In genomic region chr3:13121553-13122001, GRCh38 we compare ENCODE assay signal across 22 cellular contexts. TPM values are rescaled to one million over a fixed set of nuclear protein-coding genes. Genes with fewer than 3 reads are reported as not detected.
DNase-seq lines count a peak whose midpoint lies in the region; TF ChIP-seq lines count a peak whose summit lies in the region.
"Had no signal": no experiment of that assay in that cellular context is flagged by ENCODE, and none has a peak within 500 bp of the region (broad histone marks: within the 10 kb centered on the region; RNA-seq: fewer than 3 reads in every experiment).

No MANE protein-coding gene starts in this region.

- H2AFZ ChIP-seq in osteoblast (ENCODE audit: low read length): no peak overlapping the region
- H2AFZ ChIP-seq: PC-9 had no signal

- H3K27me3 ChIP-seq in GM06990 (replicated peaks; ENCODE audit: control insufficient read depth, insufficient read depth, low read length) (peaks cover 1% of the 10 kb centered on the region; the same call in 1 of the 2 replicates), osteoblast (ENCODE audit: insufficient read depth, low read length) (peaks cover 13% of the 10 kb centered on the region)
- H3K27me3 ChIP-seq: BLaER1 treated with 17β-estradiol and CSF1 and Interleukin-3, amounts not matched to agents 10 nM and 100 nM had no signal

- H3K4me1 ChIP-seq in osteoblast (ENCODE audit: insufficient read depth, low read length): no peaks in the 10 kb centered on the region
- H3K4me1 ChIP-seq: Caco-2 had no signal

- H3K27ac ChIP-seq in osteoblast (ENCODE audit: low read depth, low read length): no peak overlapping the region
- H3K27ac ChIP-seq: BLaER1 treated with 17β-estradiol and CSF1 and Interleukin-3, amounts not matched to agents 10 nM and 100 nM; PC-9 had no signal

- H3K4me2 ChIP-seq in osteoblast (ENCODE audit: insufficient read depth, low read length): no peak overlapping the region
- H3K4me2 ChIP-seq: BLaER1 treated with 17β-estradiol and CSF1 and Interleukin-3, amounts not matched to agents 10 nM and 100 nM; PC-9 had no signal

- DNase-seq in GM06990 (ENCODE audit: extremely low read depth, insufficient read length) (no peak), iPS-NIHi11 (ENCODE audit: low spot score) (peak; percentile 57), osteoblast (ENCODE audit: insufficient read length, low spot score, missing footprints) (peak; percentile 14), HEK293T (ENCODE audit: extremely low spot score) (no peak), amygdala (lab: John Stamatoyannopoulos, UW) (no peak), D341Med (ENCODE audit: low spot score) (no peak)
- DNase-seq: activated CD8-positive, alpha-beta T cell treated with anti-CD3 and anti-CD28 coated beads, Interleukin-2, amount 10 ng/mL, durations not matched to agents 7 days and 5 days; activated gamma-delta T cell; GF-D8; glutamatergic neuron; GOT3; IMR-90; naive thymus-derived CD4-positive, alpha-beta T cell; NCI-H1436 treated with DMSO at 0.1 percent for 48 hours; NCI-H345; PC-9; stimulated activated CD4-positive, alpha-beta T cell treated with anti-CD3 and anti-CD28 coated beads, Interleukin-15, amount 100 ng/mL, for 24 hours; T-helper 2 cell; trophoblast cell had no signal

- H3K79me2 ChIP-seq in osteoblast (ENCODE audit: insufficient read depth, low read length): no peaks in the 10 kb centered on the region

- H3K36me3 ChIP-seq in GM06990 (ENCODE audit: control insufficient read depth, insufficient read depth, low read length) (no peaks in the 10 kb centered on the region), osteoblast (ENCODE audit: insufficient read depth, low read length) (no peaks in the 10 kb centered on the region)
- H3K36me3 ChIP-seq: BLaER1 treated with 17β-estradiol and CSF1 and Interleukin-3, amounts not matched to agents 10 nM and 100 nM had no signal

- H3K4me3 ChIP-seq in GM06990 (replicated peaks; ENCODE audit: low read depth, low read length) (no peak overlapping the region), osteoblast (ENCODE audit: insufficient read depth, low read length) (no peak overlapping the region)
- H3K4me3 ChIP-seq: BLaER1 treated with 17β-estradiol and CSF1 and Interleukin-3, amounts not matched to agents 10 nM and 100 nM; PC-9 had no signal

- TF ChIP-seq CTCF in GM06990 (IDR thresholded peaks at IDR 0.05; ENCODE audit: insufficient read depth, low read length, poor library complexity, severe bottlenecking): peak; percentile 12
- TF ChIP-seq CTCF in osteoblast (IDR thresholded peaks at IDR 0.05; ENCODE audit: extremely low read depth, low read depth, low read length): no peak

- no peaks in the 10 kb centered on the region for H3K9me3 ChIP-seq in osteoblast (ENCODE audit: low read depth, low read length)
- H3K9me3 ChIP-seq: BLaER1 treated with 17β-estradiol and CSF1 and Interleukin-3, amounts not matched to agents 10 nM and 100 nM; Caco-2 had no signal

- CTCF ChIA-PET in HEK293T (lab: Yijun Ruan, JAX): no interaction called here

- no peaks in the 10 kb centered on the region for H4K20me1 ChIP-seq in osteoblast (ENCODE audit: insufficient read depth, low read length)

- no peak for TF ChIP-seq RAD21 in Ishikawa (IDR thresholded peaks at IDR 0.05; ENCODE audit: low read depth)

- TF ChIP-seq EP300 in Ishikawa (IDR thresholded peaks at IDR 0.05; ENCODE audit: borderline replicate concordance): no peak

- POLR2A ChIA-PET in HEK293T (lab: Yijun Ruan, JAX): no interaction called here

TF ChIP-seq in Ishikawa, 13 proteins besides CTCF, POLR2A, EP300 and RAD21:
- TF ChIP-seq REST (IDR thresholded peaks at IDR 0.05; ENCODE audit: low read depth) (peak; percentile 85), TCF12 (IDR thresholded peaks at IDR 0.05; ENCODE audit: low read depth) (no peak)

TF ChIP-seq in HEK293T, 16 proteins besides CTCF, POLR2A, EP300 and RAD21:
- TF ChIP-seq HDGF (IDR thresholded peaks at IDR 0.05; ENCODE audit: borderline replicate concordance) (no peak), FOXA1 (IDR thresholded peaks at IDR 0.05) (no peak), FOXK2 (IDR thresholded peaks at IDR 0.05) (no peak), NFRKB (IDR thresholded peaks at IDR 0.05) (no peak), CTBP1 (IDR thresholded peaks at IDR 0.05; ENCODE audit: borderline replicate concordance) (no peak), ZNF384 (IDR thresholded peaks at IDR 0.05) (no peak), SUZ12 (IDR thresholded peaks at IDR 0.05) (no peak), SP1 (IDR thresholded peaks at IDR 0.05) (no peak), FOXM1 (IDR thresholded peaks at IDR 0.05; ENCODE audit: borderline replicate concordance) (no peak)
- TF ChIP-seq, protein P1, sequence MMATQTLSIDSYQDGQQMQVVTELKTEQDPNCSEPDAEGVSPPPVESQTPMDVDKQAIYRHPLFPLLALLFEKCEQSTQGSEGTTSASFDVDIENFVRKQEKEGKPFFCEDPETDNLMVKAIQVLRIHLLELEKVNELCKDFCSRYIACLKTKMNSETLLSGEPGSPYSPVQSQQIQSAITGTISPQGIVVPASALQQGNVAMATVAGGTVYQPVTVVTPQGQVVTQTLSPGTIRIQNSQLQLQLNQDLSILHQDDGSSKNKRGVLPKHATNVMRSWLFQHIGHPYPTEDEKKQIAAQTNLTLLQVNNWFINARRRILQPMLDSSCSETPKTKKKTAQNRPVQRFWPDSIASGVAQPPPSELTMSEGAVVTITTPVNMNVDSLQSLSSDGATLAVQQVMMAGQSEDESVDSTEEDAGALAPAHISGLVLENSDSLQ (IDR thresholded peaks at IDR 0.05): no peak

RNA-seq across cellular contexts. Expression of gene IQSEC1, which starts 48.3 kb away (rescaled TPM):
- 22.1 and 28.3 TPM in 2 replicates for total RNA-seq in osteoblast

Comparison
In these comparisons a context has a peak if more than half of its experiments do, and no peak if none do; other contexts are left out.
1. DNase-seq: peak in iPS-NIHi11 (single experiment) and osteoblast (single experiment); none in GM06990 (single experiment), HEK293T (single experiment), amygdala (0 of 56) and D341Med (single experiment).